In the genomic region with DNA sequence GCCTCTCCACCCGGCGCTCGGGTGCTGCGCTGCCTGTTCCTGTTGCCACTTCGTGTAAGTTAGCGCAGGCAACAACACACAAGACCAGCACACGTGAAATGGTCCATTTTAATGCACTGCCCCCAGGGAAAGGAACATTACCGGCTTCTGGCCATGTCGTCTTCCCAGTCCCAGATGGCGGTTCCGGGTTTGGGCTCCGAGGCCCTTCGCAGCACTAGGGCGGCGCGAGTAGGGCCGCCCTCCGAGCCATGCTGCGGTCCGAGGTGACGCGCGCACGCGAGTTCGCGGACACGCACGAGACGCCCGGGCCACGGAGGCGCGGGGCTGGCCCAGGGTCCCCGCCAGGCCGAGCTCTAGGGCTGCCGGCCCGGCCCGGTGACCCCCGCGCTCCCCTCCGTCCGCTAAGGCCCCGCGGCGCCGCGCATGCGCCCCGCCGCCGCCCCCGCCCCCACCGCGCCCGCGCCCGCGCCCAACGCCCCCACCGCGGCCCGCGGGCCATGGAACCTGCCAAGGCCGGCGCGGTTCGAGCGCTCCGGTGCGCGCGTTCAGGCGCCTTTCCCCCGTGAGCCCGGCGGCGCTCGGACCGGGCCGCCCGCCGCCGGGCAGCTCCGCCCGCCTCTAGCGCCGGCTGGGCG, we compare ENCODE assay signal across 8 cellular contexts. TPM values are rescaled to one million over a fixed set of nuclear protein-coding genes. Genes with fewer than 3 reads are reported as not detected.
A peak's percentile ranks its signal among the peaks of the same experiment; 100 is the strongest.
DNase-seq lines count a peak whose midpoint lies in the region; ATAC-seq and TF ChIP-seq lines count a peak whose summit lies in the region.

No MANE protein-coding gene starts in this region.

- H3K27me3 Mint-ChIP-seq in CD8-positive, alpha-beta T cell (ENCODE audit: low read depth): no peaks in the 10 kb centered on the region
- H3K27me3 Mint-ChIP-seq in activated naive CD4-positive, alpha-beta T cell treated with anti-CD3 and anti-CD28 coated beads, Interleukin-2, amount 50 U/mL, for 24 hours: no peaks in the 10 kb centered on the region
- peaks cover 9% of the 10 kb centered on the region for H3K27me3 Mint-ChIP-seq in glutamatergic neuron (ENCODE audit: unreplicated experiment)

- H3K4me3 Mint-ChIP-seq in CD8-positive, alpha-beta T cell: peak overlapping the region; percentile 93
- peak overlapping the region; percentile 91 for H3K4me3 Mint-ChIP-seq in activated naive CD4-positive, alpha-beta T cell treated with anti-CD3 and anti-CD28 coated beads, Interleukin-2, amount 50 U/mL, for 24 hours
- peak overlapping the region; percentile 87 for H3K4me3 Mint-ChIP-seq in glutamatergic neuron (ENCODE audit: unreplicated experiment)

- H3K27ac Mint-ChIP-seq in CD8-positive, alpha-beta T cell: peak overlapping the region; percentile 96
- peak overlapping the region; percentile 90 for H3K27ac Mint-ChIP-seq in activated naive CD4-positive, alpha-beta T cell treated with anti-CD3 and anti-CD28 coated beads, Interleukin-2, amount 50 U/mL, for 24 hours
- H3K27ac Mint-ChIP-seq in glutamatergic neuron (ENCODE audit: unreplicated experiment): peak overlapping the region; percentile 94

- intact Hi-C loops in CD8-positive, alpha-beta T cell (cut with DNase I, micrococcal nuclease): loop anchor here (1.0 to 10.0 kb wide), 6 partner anchors 19 to 1615 kb away; a partner anchor contains a TSS
- intact Hi-C loops in ovary (cut with DNase I) (loop anchor here in 1 of 4 donors (10.0 kb wide), 1 partner anchor 283 kb away; no protein-coding TSS in a partner anchor), transverse colon (cut with DNase I; ENCODE audit: low total_unique reads) (no loop called here)

- peak; percentile 40 to 81 (median 65) for DNase-seq in CD8-positive, alpha-beta T cell
- DNase-seq in glutamatergic neuron (peak; percentile 56), ovary (peak; percentile 57 to 80 (median 73)), transverse colon (peak; percentile 60)

- no peaks in the 10 kb centered on the region for H3K36me3 ChIP-seq in CD8-positive, alpha-beta T cell (ENCODE audit: insufficient read depth, low read length)
- H3K36me3 ChIP-seq in ovary (no peaks in the 10 kb centered on the region), transverse colon (no peaks in the 10 kb centered on the region)

- TF ChIP-seq EP300 in ovary (IDR thresholded peaks at IDR 0.05) (no peak), transverse colon (IDR thresholded peaks at IDR 0.05; ENCODE audit: low read depth) (no peak)

- H3K9me3 Mint-ChIP-seq in CD8-positive, alpha-beta T cell: no peaks in the 10 kb centered on the region
- H3K9me3 Mint-ChIP-seq in activated naive CD4-positive, alpha-beta T cell treated with anti-CD3 and anti-CD28 coated beads, Interleukin-2, amount 50 U/mL, for 24 hours: no peaks in the 10 kb centered on the region
- peaks cover 20% of the 10 kb centered on the region for H3K9me3 Mint-ChIP-seq in glutamatergic neuron (ENCODE audit: unreplicated experiment)

- peaks cover 16% of the 10 kb centered on the region for H3K36me3 Mint-ChIP-seq in CD8-positive, alpha-beta T cell
- H3K36me3 Mint-ChIP-seq in activated naive CD4-positive, alpha-beta T cell treated with anti-CD3 and anti-CD28 coated beads, Interleukin-2, amount 50 U/mL, for 24 hours: no peaks in the 10 kb centered on the region
- H3K36me3 Mint-ChIP-seq in glutamatergic neuron (ENCODE audit: unreplicated experiment): no peaks in the 10 kb centered on the region

- WGBS in ovary, 3 donors: 0 to 1% (median 1%) methylated on average over 33 to 88 of the region's 89 CpGs
- WGBS in transverse colon (ENCODE audit: low coverage in 1 of 2), 2 donors: 0% methylated on average over 1 to 22 of the region's 89 CpGs

- in situ Hi-C loops in transverse colon (cut with MboI; ENCODE audit: low pct_ligation_motif_present in 1 of 4, low pct_unique_long_range_greater_than_20kb in 1 of 4, low sequenced_read_pairs in 3 of 4): loop anchor here in 1 of 4 donors (25.0 kb wide), 1 partner anchor 165 kb away; no protein-coding TSS in a partner anchor

- peak overlapping the region; percentile 75 for H3K4me3 ChIP-seq in CD8-positive, alpha-beta T cell (ENCODE audit: low read depth, low read length)
- H3K4me3 ChIP-seq in ovary (peak overlapping the region; percentile 92), transverse colon (peak overlapping the region; percentile 62 to 98 (median 94))

- H3K4me1 ChIP-seq in CD8-positive, alpha-beta T cell (ENCODE audit: insufficient read depth, low read length): peaks cover 25% of the 10 kb centered on the region
- H3K4me1 ChIP-seq in ovary (ENCODE audit: insufficient read depth): peaks cover 13% of the 10 kb centered on the region
- peaks cover 4 to 37% (median 16%) of the 10 kb centered on the region in 4 donors for H3K4me1 ChIP-seq in transverse colon

- H3K9me3 ChIP-seq in CD8-positive, alpha-beta T cell (ENCODE audit: low read length): no peaks in the 10 kb centered on the region
- H3K9me3 ChIP-seq in ovary (no peaks in the 10 kb centered on the region), transverse colon (no peaks in the 10 kb centered on the region)

- ATAC-seq in CD8-positive, alpha-beta T cell: peak; percentile 72
- ATAC-seq in GM19351 (IDR thresholded peaks at IDR 0.05; ENCODE audit: unreplicated experiment) (peak; percentile 31), HG03460 (IDR thresholded peaks at IDR 0.05; ENCODE audit: unreplicated experiment) (peak; percentile 39)

- peak overlapping the region; percentile 67 for H3K27ac ChIP-seq in CD8-positive, alpha-beta T cell (ENCODE audit: low read depth, low read length)
- H3K27ac ChIP-seq in ovary: peak overlapping the region; percentile 90 to 92
- H3K27ac ChIP-seq in transverse colon: peak overlapping the region; percentile 96 to 99 (median 98)

- TF ChIP-seq CTCF in CD8-positive, alpha-beta T cell (IDR thresholded peaks at IDR 0.05): no peak
- no peak for TF ChIP-seq CTCF in glutamatergic neuron (IDR thresholded peaks at IDR 0.05; ENCODE audit: partially characterized antibody, unreplicated experiment)
- no peak for TF ChIP-seq CTCF in ovary (IDR thresholded peaks at IDR 0.05)
- TF ChIP-seq CTCF in transverse colon (IDR thresholded peaks at IDR 0.05): no peak

- peaks cover 46% of the 10 kb centered on the region for H3K4me1 Mint-ChIP-seq in CD8-positive, alpha-beta T cell (ENCODE audit: low read depth)
- H3K4me1 Mint-ChIP-seq in activated naive CD4-positive, alpha-beta T cell treated with anti-CD3 and anti-CD28 coated beads, Interleukin-2, amount 50 U/mL, for 24 hours: peaks cover 48% of the 10 kb centered on the region
- peaks cover 12% of the 10 kb centered on the region for H3K4me1 Mint-ChIP-seq in glutamatergic neuron (ENCODE audit: low read depth, unreplicated experiment)

- POLR2A ChIA-PET in CD8-positive, alpha-beta T cell (lab: Charles Lee): interaction anchor here (0.7 to 1.5 kb wide), 5 partner anchors 10 to 101 kb away, joined by 3 to 6 read pairs (median 3); no protein-coding TSS in a partner anchor

- no peaks in the 10 kb centered on the region for H3K27me3 ChIP-seq in CD8-positive, alpha-beta T cell (ENCODE audit: insufficient read depth, low read length)
- H3K27me3 ChIP-seq in ovary (no peaks in the 10 kb centered on the region), transverse colon (no peaks in the 10 kb centered on the region)

- CTCF ChIA-PET in CD8-positive, alpha-beta T cell (lab: Charles Lee): interaction anchor here (1.5 kb wide), 1 partner anchor 20 kb away, joined by 11 read pairs; no protein-coding TSS in a partner anchor

- TF ChIP-seq POLR2A in Raji (IDR thresholded peaks at IDR 0.05; ENCODE audit: insufficient read depth, low read depth, low read length) (peak; percentile 74), ovary (IDR thresholded peaks at IDR 0.05) (peak; percentile 55), transverse colon (IDR thresholded peaks at IDR 0.05) (peak; percentile 69)

RNA-seq across cellular contexts. Expression of a gene that starts 0.4 kb away (rescaled TPM):
- 10 to 100 TPM; 24.9 to 25.4 TPM for total RNA-seq in CD8-positive, alpha-beta T cell
- 21.0 TPM for total RNA-seq in glutamatergic neuron (ENCODE audit: unreplicated experiment)
- 10 to 100 TPM; 15.4 to 30.3 (median 24.4) TPM for total RNA-seq in ovary
- polyA plus RNA-seq in ovary: 1 to 10 TPM; 3.9 to 4.3 TPM
- total RNA-seq in transverse colon: 10 to 100 TPM; 18.3 to 82.8 (median 43.7) TPM

Comparison
In these comparisons a context has a peak if more than half of its experiments do, and no peak if none do; other contexts are left out.
1. Peak in every context shown above with its lines: DNase-seq, ATAC-seq, H3K4me3 ChIP-seq and H3K27ac ChIP-seq.